In genomic region chr9:98315551-98316060, GRCh38 we compare ENCODE assay signal across 9 cellular contexts.
A peak's percentile ranks its signal among the peaks of the same experiment; 100 is the strongest.
DNase-seq lines count a peak whose midpoint lies in the region; ATAC-seq and TF ChIP-seq lines count a peak whose summit lies in the region.
"Had no signal": no experiment of that assay in that cellular context is flagged by ENCODE, and none has a peak within 500 bp of the region (broad histone marks: within the 10 kb centered on the region; RNA-seq: fewer than 3 reads in every experiment).

No MANE protein-coding gene starts in this region.

- H3K36me3 ChIP-seq in MG63, result no peaks in the 10 kb centered on the region
- H3K36me3 ChIP-seq in neuronal stem cell (replicated peaks in 1 of 2; ENCODE audit: control insufficient read depth in 2 of 2, insufficient read depth in 2 of 2, low read length in 2 of 2), result no peaks in the 10 kb centered on the region

- no peak overlapping the region for H3K27ac Mint-ChIP-seq in Calu3 (ENCODE audit: unreplicated experiment)
- H3K27ac Mint-ChIP-seq in activated T-cell treated with anti-CD3 and anti-CD28 coated beads, Interleukin-2, amount 50 U/mL, for 72 hours, result no peak overlapping the region
- H3K27ac Mint-ChIP-seq: T-helper 1 cell treated with Interleukin-12 subunit alpha and Interleukin-12 subunit beta and Interleukin-4 antibody, amounts not matched to agents 30 μg/mL and 1 μg/mL, for 36 hours had no signal

- H3K9me3 Mint-ChIP-seq in Calu3 (ENCODE audit: low read depth, unreplicated experiment), result no peaks in the 10 kb centered on the region
- no peaks in the 10 kb centered on the region for H3K9me3 Mint-ChIP-seq in activated T-cell treated with anti-CD3 and anti-CD28 coated beads, Interleukin-2, amount 50 U/mL, for 72 hours
- H3K9me3 Mint-ChIP-seq: T-helper 1 cell treated with Interleukin-12 subunit alpha and Interleukin-12 subunit beta and Interleukin-4 antibody, amounts not matched to agents 30 μg/mL and 1 μg/mL, for 36 hours had no signal

- peaks cover 2 to 10% of the 10 kb centered on the region in 2 donors for H3K4me1 ChIP-seq in neuronal stem cell (ENCODE audit: control insufficient read depth in 2 of 2, insufficient read depth in 1 of 2, low read depth in 1 of 2, low read length in 2 of 2)

- no TSS peak for BruUV-seq in Calu3 (replicated peaks; lab: Mats Ljungman, UMichigan)

- H3K79me1 ChIP-seq in neuronal stem cell (ENCODE audit: low read depth, low read length), result no peaks in the 10 kb centered on the region

- H3K4ac ChIP-seq in neuronal stem cell (ENCODE audit: low read length), result no peak overlapping the region

- ATAC-seq in GM21717 (IDR thresholded peaks at IDR 0.05; ENCODE audit: unreplicated experiment), result peak; percentile 69
- peak; percentile 93 to 94 for ATAC-seq in activated T-cell treated with anti-CD3 and anti-CD28 coated beads, Interleukin-2, amount 50 U/mL, for 72 hours (replicated peaks in 1 of 2)

- peak overlapping the region; percentile 30 for H3K18ac ChIP-seq in neuronal stem cell (ENCODE audit: low read length)

- TF ChIP-seq CTCF in Calu3 (IDR thresholded peaks at IDR 0.05; ENCODE audit: unreplicated experiment) (peak; percentile 73), fibroblast of the aortic adventitia (IDR thresholded peaks at IDR 0.05; ENCODE audit: insufficient read depth, low read length) (peak; percentile 96)

- peak overlapping the region; percentile 27 for H3K9ac ChIP-seq in neuronal stem cell (ENCODE audit: low read depth, low read length, poor library complexity)

- peak overlapping the region; percentile 14 for H3K23ac ChIP-seq in neuronal stem cell (ENCODE audit: low read depth, low read length, poor library complexity)

- H2AK5ac ChIP-seq in neuronal stem cell (ENCODE audit: low read depth, low read length), result no peak overlapping the region

- H3K9me3 ChIP-seq in MG63, result no peaks in the 10 kb centered on the region
- H3K9me3 ChIP-seq in neuronal stem cell (replicated peaks in 1 of 2; ENCODE audit: control insufficient read depth in 2 of 2, insufficient read depth in 1 of 2, low read depth in 1 of 2, low read length in 2 of 2), result no peaks in the 10 kb centered on the region

- intact Hi-C loops in Calu3 (cut with micrococcal nuclease; ENCODE audit: unreplicated experiment), result loop anchor here (5.0 to 10.0 kb wide), 3 partner anchors 212 to 462 kb away; partner anchors contain the start of gene GABBR2

- H3K4me3 ChIP-seq in MG63 (no peak overlapping the region), fibroblast of the aortic adventitia (ENCODE audit: low read depth, low read length) (no peak overlapping the region), neuronal stem cell (ENCODE audit: low read length in 2 of 2) (no peak overlapping the region)

- peaks cover 27% of the 10 kb centered on the region for H3K27me3 Mint-ChIP-seq in Calu3 (ENCODE audit: unreplicated experiment)
- H3K27me3 Mint-ChIP-seq in activated T-cell treated with anti-CD3 and anti-CD28 coated beads, Interleukin-2, amount 50 U/mL, for 72 hours (ENCODE audit: low read depth), result no peaks in the 10 kb centered on the region

- H4K8ac ChIP-seq in neuronal stem cell (ENCODE audit: low read depth, low read length), result no peak overlapping the region

- H3K36me3 Mint-ChIP-seq in Calu3 (ENCODE audit: insufficient read depth, unreplicated experiment), result no peaks in the 10 kb centered on the region
- no peaks in the 10 kb centered on the region for H3K36me3 Mint-ChIP-seq in activated T-cell treated with anti-CD3 and anti-CD28 coated beads, Interleukin-2, amount 50 U/mL, for 72 hours (ENCODE audit: insufficient read depth in 2 of 2)

- H2BK120ac ChIP-seq in neuronal stem cell (ENCODE audit: low read depth, low read length), result no peak overlapping the region

- no peak overlapping the region for H3K14ac ChIP-seq in neuronal stem cell (ENCODE audit: low read length)

- H2AFZ ChIP-seq in neuronal stem cell (ENCODE audit: low read length), result peak overlapping the region; percentile 51

- no peak overlapping the region for H3K4me3 Mint-ChIP-seq in Calu3 (ENCODE audit: low read depth, unreplicated experiment)
- H3K4me3 Mint-ChIP-seq in activated T-cell treated with anti-CD3 and anti-CD28 coated beads, Interleukin-2, amount 50 U/mL, for 72 hours, result no peak overlapping the region
- H3K4me3 Mint-ChIP-seq: T-helper 1 cell treated with Interleukin-12 subunit alpha and Interleukin-12 subunit beta and Interleukin-4 antibody, amounts not matched to agents 30 μg/mL and 1 μg/mL, for 36 hours had no signal

- H3K27me3 ChIP-seq in MG63, result no peaks in the 10 kb centered on the region
- peaks cover 0 to 6% (median 0%) of the 10 kb centered on the region in 3 experiments for H3K27me3 ChIP-seq in neuronal stem cell (ENCODE audit: control insufficient read depth in 3 of 3, insufficient read depth in 3 of 3, low read depth in 1 of 3, low read length in 3 of 3)

- DNase-seq in Calu3 (peak; percentile 84), MG63 (peak; percentile 73), RPMI8226 (peak; percentile 72), fibroblast of the aortic adventitia (ENCODE audit: low read depth) (peak; percentile 84), neuronal stem cell (ENCODE audit: low spot score) (peak; percentile 90), stromal cell of bone marrow (ENCODE audit: low read depth) (peak; percentile 51)
- DNase-seq in activated T-cell treated with anti-CD3 and anti-CD28 coated beads, Interleukin-2, amount 50 U/mL, for 72 hours, result peak; percentile 81 to 84

- WGBS in neuronal stem cell (ENCODE audit: extremely low coverage in 2 of 2, insufficient read length in 2 of 2, insufficient replicate concordance in 1 of 2), 2 donors, result no CpG with 5 or more reads among the region's 9 CpGs

- H2BK15ac ChIP-seq in neuronal stem cell (ENCODE audit: low read length), result no peak overlapping the region

- H3K4me2 ChIP-seq in neuronal stem cell (ENCODE audit: insufficient read depth, low read length, poor library complexity, severe bottlenecking), result no peak overlapping the region

- no peak overlapping the region for H2BK12ac ChIP-seq in neuronal stem cell (ENCODE audit: low read length)

- CTCF ChIA-PET in Calu3 (lab: Charles Lee), result interaction anchor here (1.3 kb wide), 1 partner anchor 460 kb away, joined by 7 read pairs; no protein-coding TSS in a partner anchor

- no peak overlapping the region for H3K27ac ChIP-seq in neuronal stem cell (replicated peaks; ENCODE audit: low read length)

- no peak overlapping the region for H4K91ac ChIP-seq in neuronal stem cell (ENCODE audit: low read depth, low read length, poor library complexity)

- no peak overlapping the region for H2BK5ac ChIP-seq in neuronal stem cell (ENCODE audit: low read length)

- H3K4me1 Mint-ChIP-seq in Calu3 (ENCODE audit: low read depth, unreplicated experiment), result no peaks in the 10 kb centered on the region
- no peaks in the 10 kb centered on the region for H3K4me1 Mint-ChIP-seq in activated T-cell treated with anti-CD3 and anti-CD28 coated beads, Interleukin-2, amount 50 U/mL, for 72 hours (ENCODE audit: low read depth)
